Comparison of ENCODE assay signal across 23 cellular contexts in genomic region chr10:13654118-13654830, GRCh38.
"Had no signal": no experiment of that assay in that cellular context is flagged by ENCODE, and none has a peak within 500 bp of the region (broad histone marks: within the 10 kb centered on the region; RNA-seq: fewer than 3 reads in every experiment).

No MANE protein-coding gene starts in this region.

- FAIRE-seq: endometrium, kidney had no signal

- H3K4me1 Mint-ChIP-seq: stimulated activated memory B cell treated with anti-CD40 and anti-IgM and Interleukin-4, amounts not matched to agents 10 μg/mL and 1 μg/mL and 100 μg/mL, for 72 hours had no signal

- H3K4me3 Mint-ChIP-seq: activated naive CD8-positive, alpha-beta T cell; nephron progenitor cell; stimulated activated memory B cell treated with anti-CD40 and anti-IgM and Interleukin-4, amounts not matched to agents 10 μg/mL and 1 μg/mL and 100 μg/mL, for 72 hours; T-cell; T-helper 2 cell treated with Interferon-gamma antibody and Interleukin-4, amounts not matched to agents 5 μg/mL and 100 μg/mL, for 36 hours had no signal

- H3K4me1 ChIP-seq: foreskin keratinocyte had no signal

- DNase-seq: activated CD4-positive, CD25-positive, alpha-beta regulatory T cell treated with anti-CD3 and anti-CD28 coated beads, Interleukin-2, amount 50 U/mL, for 72 hours; activated gamma-delta T cell treated with Interleukin-2 at 50 U/mL for 16 hours; activated T-cell treated with anti-CD3 and anti-CD28 coated beads, Interleukin-2, amount 50 U/mL, for 1 hour; amniotic stem cell; cerebellar nuclear complex; effector CD4-positive, alpha-beta T cell; foreskin keratinocyte; kidney; lower lobe of right lung; mesendoderm; mucosa of descending colon; nephron progenitor cell; posterior cingulate gyrus; stimulated activated CD4-positive, alpha-beta T cell treated with anti-CD3 and anti-CD28 coated beads, Interleukin-15, amount 100 ng/mL, for 24 hours; T-cell; upper lobe of left lung; WERI-Rb-1 had no signal

- H3K4me2 ChIP-seq: smooth muscle cell had no signal

- H3K27me3 ChIP-seq: foreskin keratinocyte, upper lobe of left lung had no signal

- H3K4me3 ChIP-seq: lower lobe of right lung, mucosa of descending colon, smooth muscle cell, upper lobe of left lung had no signal

- H3K36me3 ChIP-seq: WERI-Rb-1 had no signal

- H3K36me3 Mint-ChIP-seq: activated naive CD8-positive, alpha-beta T cell had no signal

- ATAC-seq: foreskin keratinocyte; lower lobe of right lung; mucosa of descending colon; sciatic nerve; stimulated activated memory B cell treated with anti-CD40 and anti-IgM and Interleukin-4, amounts not matched to agents 10 μg/mL and 1 μg/mL and 100 μg/mL, for 72 hours; T-cell had no signal

- H3K27me3 Mint-ChIP-seq: activated naive CD8-positive, alpha-beta T cell; stimulated activated memory B cell treated with anti-CD40 and anti-IgM and Interleukin-4, amounts not matched to agents 10 μg/mL and 1 μg/mL and 100 μg/mL, for 72 hours; T-cell had no signal

- H3K27ac Mint-ChIP-seq: activated naive CD8-positive, alpha-beta T cell; stimulated activated memory B cell treated with anti-CD40 and anti-IgM and Interleukin-4, amounts not matched to agents 10 μg/mL and 1 μg/mL and 100 μg/mL, for 72 hours; T-cell; T-helper 2 cell treated with Interferon-gamma antibody and Interleukin-4, amounts not matched to agents 5 μg/mL and 100 μg/mL, for 36 hours had no signal

- H3K9me3 Mint-ChIP-seq: nephron progenitor cell; stimulated activated memory B cell treated with anti-CD40 and anti-IgM and Interleukin-4, amounts not matched to agents 10 μg/mL and 1 μg/mL and 100 μg/mL, for 72 hours; T-cell; T-helper 2 cell treated with Interferon-gamma antibody and Interleukin-4, amounts not matched to agents 5 μg/mL and 100 μg/mL, for 36 hours had no signal

- H3K27ac ChIP-seq: foreskin keratinocyte, lower lobe of right lung, upper lobe of left lung, WERI-Rb-1 had no signal

- H3K9me3 ChIP-seq: lower lobe of right lung, mucosa of descending colon, upper lobe of left lung had no signal
